9 cellular contexts compared by ENCODE assay signal in genomic region chr1:172338295-172338735, GRCh38.
DNase-seq lines count a peak whose midpoint lies in the region; ATAC-seq, FAIRE-seq and TF ChIP-seq lines count a peak whose summit lies in the region.
"Had no signal": no experiment of that assay in that cellular context is flagged by ENCODE, and none has a peak within 500 bp of the region (broad histone marks: within the 10 kb centered on the region; RNA-seq: fewer than 3 reads in every experiment).

No MANE protein-coding gene starts in this region.

- CTCF ChIA-PET in CD4-positive, alpha-beta T cell (lab: Charles Lee): no interaction called here

- TF ChIP-seq POLR2A in gastroesophageal sphincter (IDR thresholded peaks at IDR 0.05): no peak

- intact Hi-C loops in activated T-helper 2 cell treated with anti-CD3 and anti-CD28 coated beads, Interferon-gamma antibody, Interleukin-2, Interleukin-4, amounts not matched to agents 10 μg/mL and 5 μg/mL and 100 μg/mL, durations not matched to agents 14 hours and 24 hours and 36 hours (cut with micrococcal nuclease): loop anchor here (2.0 kb wide), 4 partner anchors 20 to 158 kb away; no protein-coding TSS in a partner anchor
- intact Hi-C loops in CD4-positive, alpha-beta T cell (cut with DNase I, micrococcal nuclease): no loop called here

- H3K36me3 Mint-ChIP-seq in CD4-positive, CD25-positive, alpha-beta regulatory T cell: peaks cover 6% of the 10 kb centered on the region
- no peaks in the 10 kb centered on the region for H3K36me3 Mint-ChIP-seq in activated T-helper 2 cell treated with anti-CD3 and anti-CD28 coated beads, Interferon-gamma antibody, Interleukin-2, Interleukin-4, amounts not matched to agents 10 μg/mL and 5 μg/mL and 100 μg/mL, durations not matched to agents 14 hours and 24 hours and 36 hours (ENCODE audit: low read depth)
- no peaks in the 10 kb centered on the region for H3K36me3 Mint-ChIP-seq in CD4-positive, alpha-beta T cell (ENCODE audit: low read depth)

- no peak for TF ChIP-seq EP300 in gastroesophageal sphincter (IDR thresholded peaks at IDR 0.05)

- H3K27ac Mint-ChIP-seq in CD4-positive, CD25-positive, alpha-beta regulatory T cell: peak overlapping the region in 2 of 3 donors; percentile 20
- peak overlapping the region; percentile 54 for H3K27ac Mint-ChIP-seq in activated T-helper 2 cell treated with anti-CD3 and anti-CD28 coated beads, Interferon-gamma antibody, Interleukin-2, Interleukin-4, amounts not matched to agents 10 μg/mL and 5 μg/mL and 100 μg/mL, durations not matched to agents 14 hours and 24 hours and 36 hours
- H3K27ac Mint-ChIP-seq in CD4-positive, alpha-beta T cell: no peak overlapping the region
- H3K27ac Mint-ChIP-seq: immature natural killer cell had no signal

- peak; percentile 28 to 45 for ATAC-seq in CD4-positive, CD25-positive, alpha-beta regulatory T cell (ENCODE audit: low read depth in 2 of 2)
- ATAC-seq in GM18907 (IDR thresholded peaks at IDR 0.05; ENCODE audit: unreplicated experiment) (peak; percentile 58), HG03342 (IDR thresholded peaks at IDR 0.05; ENCODE audit: unreplicated experiment) (peak; percentile 34), gastroesophageal sphincter (no peak)
- no peak for ATAC-seq in CD4-positive, alpha-beta T cell (ENCODE audit: poor library complexity)

- no peaks in the 10 kb centered on the region for H3K27me3 Mint-ChIP-seq in CD4-positive, CD25-positive, alpha-beta regulatory T cell
- no peaks in the 10 kb centered on the region for H3K27me3 Mint-ChIP-seq in activated T-helper 2 cell treated with anti-CD3 and anti-CD28 coated beads, Interferon-gamma antibody, Interleukin-2, Interleukin-4, amounts not matched to agents 10 μg/mL and 5 μg/mL and 100 μg/mL, durations not matched to agents 14 hours and 24 hours and 36 hours (ENCODE audit: low read depth)
- no peaks in the 10 kb centered on the region for H3K27me3 Mint-ChIP-seq in CD4-positive, alpha-beta T cell

- DNase-seq in CD4-positive, CD25-positive, alpha-beta regulatory T cell: peak in 1 of 3 donors; percentile 58
- DNase-seq in activated T-helper 2 cell treated with anti-CD3 and anti-CD28 coated beads, Interferon-gamma antibody, Interleukin-2, Interleukin-4, amounts not matched to agents 10 μg/mL and 5 μg/mL and 100 μg/mL, durations not matched to agents 14 hours and 24 hours and 36 hours (ENCODE audit: low spot score): no peak
- no peak for DNase-seq in D721Med (ENCODE audit: insufficient read length, low spot score)
- no peak for DNase-seq in CD4-positive, alpha-beta T cell
- DNase-seq in DMS79 (lab: John Stamatoyannopoulos, UW): no peak
- DNase-seq: immature natural killer cell had no signal

- 75 to 79% methylated on average over 3 to 4 of the region's 4 CpGs for WGBS in gastroesophageal sphincter (ENCODE audit: low coverage in 1 of 2), 2 donors

- peak overlapping the region in 3 of 4 donors; percentile 21 to 40 (median 33) for H3K4me3 Mint-ChIP-seq in CD4-positive, CD25-positive, alpha-beta regulatory T cell
- no peak overlapping the region for H3K4me3 Mint-ChIP-seq in activated T-helper 2 cell treated with anti-CD3 and anti-CD28 coated beads, Interferon-gamma antibody, Interleukin-2, Interleukin-4, amounts not matched to agents 10 μg/mL and 5 μg/mL and 100 μg/mL, durations not matched to agents 14 hours and 24 hours and 36 hours (ENCODE audit: low read depth)
- no peak overlapping the region for H3K4me3 Mint-ChIP-seq in CD4-positive, alpha-beta T cell
- H3K4me3 Mint-ChIP-seq: immature natural killer cell had no signal

- no peak for FAIRE-seq in D721Med (lab: Jason Lieb, UNC)

- H3K36me3 ChIP-seq in CD4-positive, CD25-positive, alpha-beta regulatory T cell (ENCODE audit: control insufficient read depth, insufficient read depth, low read length): no peaks in the 10 kb centered on the region
- no peaks in the 10 kb centered on the region for H3K36me3 ChIP-seq in gastroesophageal sphincter

- POLR2A ChIA-PET in CD4-positive, alpha-beta T cell (lab: Charles Lee): no interaction called here

- H3K4me1 ChIP-seq in CD4-positive, CD25-positive, alpha-beta regulatory T cell (ENCODE audit: control insufficient read depth, insufficient read depth, low read length, poor library complexity, severe bottlenecking): peaks cover 6% of the 10 kb centered on the region
- peaks cover 0 to 6% (median 1%) of the 10 kb centered on the region in 3 donors for H3K4me1 ChIP-seq in gastroesophageal sphincter

- no peaks in the 10 kb centered on the region for H3K9me3 ChIP-seq in CD4-positive, CD25-positive, alpha-beta regulatory T cell (ENCODE audit: control insufficient read depth in 2 of 2, low read length in 2 of 2)
- H3K9me3 ChIP-seq in gastroesophageal sphincter: no peaks in the 10 kb centered on the region
- no peaks in the 10 kb centered on the region for H3K9me3 ChIP-seq in CD4-positive, alpha-beta T cell (ENCODE audit: control insufficient read depth, low read length)

- H3K9me3 Mint-ChIP-seq in CD4-positive, CD25-positive, alpha-beta regulatory T cell: peaks cover 0 to 6% (median 0%) of the 10 kb centered on the region in 7 donors
- peaks cover 3% of the 10 kb centered on the region for H3K9me3 Mint-ChIP-seq in activated T-helper 2 cell treated with anti-CD3 and anti-CD28 coated beads, Interferon-gamma antibody, Interleukin-2, Interleukin-4, amounts not matched to agents 10 μg/mL and 5 μg/mL and 100 μg/mL, durations not matched to agents 14 hours and 24 hours and 36 hours
- H3K9me3 Mint-ChIP-seq in CD4-positive, alpha-beta T cell: no peaks in the 10 kb centered on the region
- H3K9me3 Mint-ChIP-seq: immature natural killer cell had no signal

- H3K4me1 Mint-ChIP-seq in CD4-positive, CD25-positive, alpha-beta regulatory T cell: peaks cover 3 to 45% (median 24%) of the 10 kb centered on the region in 4 donors
- H3K4me1 Mint-ChIP-seq in activated T-helper 2 cell treated with anti-CD3 and anti-CD28 coated beads, Interferon-gamma antibody, Interleukin-2, Interleukin-4, amounts not matched to agents 10 μg/mL and 5 μg/mL and 100 μg/mL, durations not matched to agents 14 hours and 24 hours and 36 hours (ENCODE audit: low read depth): peaks cover 44% of the 10 kb centered on the region
- H3K4me1 Mint-ChIP-seq in CD4-positive, alpha-beta T cell (ENCODE audit: low read depth): peaks cover 20% of the 10 kb centered on the region

- H3K4me3 ChIP-seq in CD4-positive, CD25-positive, alpha-beta regulatory T cell (ENCODE audit: low read depth, low read length): peak overlapping the region; percentile 46
- H3K4me3 ChIP-seq in gastroesophageal sphincter: no peak overlapping the region

- TF ChIP-seq CTCF in gastroesophageal sphincter (IDR thresholded peaks at IDR 0.05) (no peak), D721Med (IDR thresholded peaks at IDR 0.05; ENCODE audit: insufficient read depth, missing control alignments) (no peak)
- no peak for TF ChIP-seq CTCF in CD4-positive, alpha-beta T cell (IDR thresholded peaks at IDR 0.05)

- no peaks in the 10 kb centered on the region for H3K27me3 ChIP-seq in CD4-positive, CD25-positive, alpha-beta regulatory T cell (ENCODE audit: control insufficient read depth, insufficient read depth, low read length)
- no peaks in the 10 kb centered on the region for H3K27me3 ChIP-seq in gastroesophageal sphincter
- H3K27me3 ChIP-seq in CD4-positive, alpha-beta T cell (ENCODE audit: control insufficient read depth, insufficient read depth, low read length): no peaks in the 10 kb centered on the region

- no peak overlapping the region for H3K27ac ChIP-seq in CD4-positive, CD25-positive, alpha-beta regulatory T cell (ENCODE audit: insufficient read depth, low read length, poor library complexity, severe bottlenecking)
- H3K27ac ChIP-seq in gastroesophageal sphincter: no peak overlapping the region
- H3K27ac ChIP-seq in CD4-positive, alpha-beta T cell (ENCODE audit: low read depth, low read length): no peak overlapping the region

Comparison
In these comparisons a context has a peak if more than half of its experiments do, and no peak if none do; other contexts are left out.
1. ATAC-seq: peak in CD4-positive, CD25-positive, alpha-beta regulatory T cell (2 of 2), GM18907 (single experiment) and HG03342 (single experiment); none in gastroesophageal sphincter (single experiment) and CD4-positive, alpha-beta T cell (single experiment).
2. H3K4me3 Mint-ChIP-seq: peak in CD4-positive, CD25-positive, alpha-beta regulatory T cell (3 of 4); none in activated T-helper 2 cell treated with anti-CD3 and anti-CD28 coated beads, Interferon-gamma antibody, Interleukin-2, Interleukin-4, amounts not matched to agents 10 μg/mL and 5 μg/mL and 100 μg/mL, durations not matched to agents 14 hours and 24 hours and 36 hours (single experiment) and CD4-positive, alpha-beta T cell (single experiment).